Comparison of ENCODE assay signal across 1 cellular context in the genomic region with DNA sequence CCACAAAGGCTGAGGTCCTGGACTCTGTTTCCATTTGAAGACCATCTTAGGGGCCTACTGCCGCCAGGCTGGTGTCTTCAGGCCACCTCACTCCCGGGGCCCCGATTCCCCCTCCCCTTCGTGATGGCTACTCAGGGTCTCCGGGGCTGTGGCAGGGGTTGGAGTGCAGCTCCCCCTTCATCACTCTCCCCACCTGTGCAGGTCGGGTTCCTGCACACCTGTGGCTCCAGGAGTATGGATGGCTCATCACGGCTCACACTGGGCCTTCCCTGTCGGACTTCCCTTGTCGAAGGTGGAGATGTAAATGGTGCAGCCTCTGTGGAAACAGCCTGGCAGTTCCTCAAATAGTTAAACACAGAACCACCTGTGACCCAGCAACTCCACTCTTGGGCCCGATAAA.
TF ChIP-seq lines count a peak whose summit lies in the region.

No MANE protein-coding gene starts in this region.

TF ChIP-seq in H1, 55 proteins besides CTCF, POLR2A, EP300 and RAD21:
- TF ChIP-seq HDAC6 (IDR thresholded peaks at IDR 0.05; ENCODE audit: low read depth, low read length) (no peak), JUN (IDR thresholded peaks at IDR 0.05; ENCODE audit: low read depth, low read length) (no peak), CBX5 (IDR thresholded peaks at IDR 0.05; ENCODE audit: low read depth, low read length) (no peak), TAF1 (IDR thresholded peaks at IDR 0.05; ENCODE audit: low read depth, low read length) (no peak), SUZ12 (IDR thresholded peaks at IDR 0.05; ENCODE audit: low read length) (no peak), SAP30 (IDR thresholded peaks at IDR 0.05; ENCODE audit: insufficient read depth, insufficient replicate concordance, low read length) (no peak)
- TF ChIP-seq, protein P1, sequence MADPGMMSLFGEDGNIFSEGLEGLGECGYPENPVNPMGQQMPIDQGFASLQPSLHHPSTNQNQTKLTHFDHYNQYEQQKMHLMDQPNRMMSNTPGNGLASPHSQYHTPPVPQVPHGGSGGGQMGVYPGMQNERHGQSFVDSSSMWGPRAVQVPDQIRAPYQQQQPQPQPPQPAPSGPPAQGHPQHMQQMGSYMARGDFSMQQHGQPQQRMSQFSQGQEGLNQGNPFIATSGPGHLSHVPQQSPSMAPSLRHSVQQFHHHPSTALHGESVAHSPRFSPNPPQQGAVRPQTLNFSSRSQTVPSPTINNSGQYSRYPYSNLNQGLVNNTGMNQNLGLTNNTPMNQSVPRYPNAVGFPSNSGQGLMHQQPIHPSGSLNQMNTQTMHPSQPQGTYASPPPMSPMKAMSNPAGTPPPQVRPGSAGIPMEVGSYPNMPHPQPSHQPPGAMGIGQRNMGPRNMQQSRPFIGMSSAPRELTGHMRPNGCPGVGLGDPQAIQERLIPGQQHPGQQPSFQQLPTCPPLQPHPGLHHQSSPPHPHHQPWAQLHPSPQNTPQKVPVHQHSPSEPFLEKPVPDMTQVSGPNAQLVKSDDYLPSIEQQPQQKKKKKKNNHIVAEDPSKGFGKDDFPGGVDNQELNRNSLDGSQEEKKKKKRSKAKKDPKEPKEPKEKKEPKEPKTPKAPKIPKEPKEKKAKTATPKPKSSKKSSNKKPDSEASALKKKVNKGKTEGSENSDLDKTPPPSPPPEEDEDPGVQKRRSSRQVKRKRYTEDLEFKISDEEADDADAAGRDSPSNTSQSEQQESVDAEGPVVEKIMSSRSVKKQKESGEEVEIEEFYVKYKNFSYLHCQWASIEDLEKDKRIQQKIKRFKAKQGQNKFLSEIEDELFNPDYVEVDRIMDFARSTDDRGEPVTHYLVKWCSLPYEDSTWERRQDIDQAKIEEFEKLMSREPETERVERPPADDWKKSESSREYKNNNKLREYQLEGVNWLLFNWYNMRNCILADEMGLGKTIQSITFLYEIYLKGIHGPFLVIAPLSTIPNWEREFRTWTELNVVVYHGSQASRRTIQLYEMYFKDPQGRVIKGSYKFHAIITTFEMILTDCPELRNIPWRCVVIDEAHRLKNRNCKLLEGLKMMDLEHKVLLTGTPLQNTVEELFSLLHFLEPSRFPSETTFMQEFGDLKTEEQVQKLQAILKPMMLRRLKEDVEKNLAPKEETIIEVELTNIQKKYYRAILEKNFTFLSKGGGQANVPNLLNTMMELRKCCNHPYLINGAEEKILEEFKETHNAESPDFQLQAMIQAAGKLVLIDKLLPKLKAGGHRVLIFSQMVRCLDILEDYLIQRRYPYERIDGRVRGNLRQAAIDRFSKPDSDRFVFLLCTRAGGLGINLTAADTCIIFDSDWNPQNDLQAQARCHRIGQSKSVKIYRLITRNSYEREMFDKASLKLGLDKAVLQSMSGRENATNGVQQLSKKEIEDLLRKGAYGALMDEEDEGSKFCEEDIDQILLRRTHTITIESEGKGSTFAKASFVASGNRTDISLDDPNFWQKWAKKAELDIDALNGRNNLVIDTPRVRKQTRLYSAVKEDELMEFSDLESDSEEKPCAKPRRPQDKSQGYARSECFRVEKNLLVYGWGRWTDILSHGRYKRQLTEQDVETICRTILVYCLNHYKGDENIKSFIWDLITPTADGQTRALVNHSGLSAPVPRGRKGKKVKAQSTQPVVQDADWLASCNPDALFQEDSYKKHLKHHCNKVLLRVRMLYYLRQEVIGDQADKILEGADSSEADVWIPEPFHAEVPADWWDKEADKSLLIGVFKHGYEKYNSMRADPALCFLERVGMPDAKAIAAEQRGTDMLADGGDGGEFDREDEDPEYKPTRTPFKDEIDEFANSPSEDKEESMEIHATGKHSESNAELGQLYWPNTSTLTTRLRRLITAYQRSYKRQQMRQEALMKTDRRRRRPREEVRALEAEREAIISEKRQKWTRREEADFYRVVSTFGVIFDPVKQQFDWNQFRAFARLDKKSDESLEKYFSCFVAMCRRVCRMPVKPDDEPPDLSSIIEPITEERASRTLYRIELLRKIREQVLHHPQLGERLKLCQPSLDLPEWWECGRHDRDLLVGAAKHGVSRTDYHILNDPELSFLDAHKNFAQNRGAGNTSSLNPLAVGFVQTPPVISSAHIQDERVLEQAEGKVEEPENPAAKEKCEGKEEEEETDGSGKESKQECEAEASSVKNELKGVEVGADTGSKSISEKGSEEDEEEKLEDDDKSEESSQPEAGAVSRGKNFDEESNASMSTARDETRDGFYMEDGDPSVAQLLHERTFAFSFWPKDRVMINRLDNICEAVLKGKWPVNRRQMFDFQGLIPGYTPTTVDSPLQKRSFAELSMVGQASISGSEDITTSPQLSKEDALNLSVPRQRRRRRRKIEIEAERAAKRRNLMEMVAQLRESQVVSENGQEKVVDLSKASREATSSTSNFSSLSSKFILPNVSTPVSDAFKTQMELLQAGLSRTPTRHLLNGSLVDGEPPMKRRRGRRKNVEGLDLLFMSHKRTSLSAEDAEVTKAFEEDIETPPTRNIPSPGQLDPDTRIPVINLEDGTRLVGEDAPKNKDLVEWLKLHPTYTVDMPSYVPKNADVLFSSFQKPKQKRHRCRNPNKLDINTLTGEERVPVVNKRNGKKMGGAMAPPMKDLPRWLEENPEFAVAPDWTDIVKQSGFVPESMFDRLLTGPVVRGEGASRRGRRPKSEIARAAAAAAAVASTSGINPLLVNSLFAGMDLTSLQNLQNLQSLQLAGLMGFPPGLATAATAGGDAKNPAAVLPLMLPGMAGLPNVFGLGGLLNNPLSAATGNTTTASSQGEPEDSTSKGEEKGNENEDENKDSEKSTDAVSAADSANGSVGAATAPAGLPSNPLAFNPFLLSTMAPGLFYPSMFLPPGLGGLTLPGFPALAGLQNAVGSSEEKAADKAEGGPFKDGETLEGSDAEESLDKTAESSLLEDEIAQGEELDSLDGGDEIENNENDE (IDR thresholded peaks at IDR 0.05; ENCODE audit: insufficient replicate concordance, low read length) = no peak
- TF ChIP-seq, protein P2, sequence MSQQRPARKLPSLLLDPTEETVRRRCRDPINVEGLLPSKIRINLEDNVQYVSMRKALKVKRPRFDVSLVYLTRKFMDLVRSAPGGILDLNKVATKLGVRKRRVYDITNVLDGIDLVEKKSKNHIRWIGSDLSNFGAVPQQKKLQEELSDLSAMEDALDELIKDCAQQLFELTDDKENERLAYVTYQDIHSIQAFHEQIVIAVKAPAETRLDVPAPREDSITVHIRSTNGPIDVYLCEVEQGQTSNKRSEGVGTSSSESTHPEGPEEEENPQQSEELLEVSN (IDR thresholded peaks at IDR 0.05) = no peak
